21 cellular contexts compared by ENCODE assay signal in the genomic region with DNA sequence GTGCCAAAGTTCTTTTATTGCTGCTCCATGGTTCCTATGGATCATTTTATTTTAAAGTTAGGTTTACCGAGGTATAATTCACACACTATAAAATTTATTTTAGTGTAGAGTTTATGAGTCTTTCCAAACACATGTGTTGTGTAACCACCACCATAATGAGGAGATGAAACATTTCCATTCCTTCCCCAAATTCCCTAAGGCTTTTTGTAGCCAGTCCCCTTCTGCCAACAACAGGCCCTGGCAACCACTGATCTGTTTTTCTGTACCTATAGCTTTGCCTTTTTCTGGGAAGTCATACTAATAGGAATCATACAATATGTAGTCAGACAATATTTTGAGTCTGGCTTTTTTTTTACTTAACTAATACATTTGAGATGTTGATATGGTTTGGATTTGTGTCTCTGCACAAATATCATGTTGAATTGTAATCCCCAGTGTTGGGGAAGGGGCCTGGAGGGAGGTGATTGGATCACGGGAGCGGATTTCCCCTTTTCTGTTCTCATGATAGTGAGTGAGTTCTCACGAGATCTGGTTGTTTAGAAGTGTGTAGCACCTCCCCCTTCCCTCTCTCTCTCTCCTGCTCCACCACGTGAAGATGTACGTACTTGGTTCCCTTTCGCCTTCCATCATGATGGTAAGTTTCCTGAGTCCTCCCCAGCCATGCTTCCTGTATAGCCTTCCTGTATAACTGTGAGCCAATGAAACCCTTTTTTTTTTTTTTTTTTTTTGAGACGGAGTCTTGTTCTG. TPM values are rescaled to one million over a fixed set of nuclear protein-coding genes. Genes with fewer than 3 reads are reported as not detected.
A peak's percentile ranks its signal among the peaks of the same experiment; 100 is the strongest.
DNase-seq lines count a peak whose midpoint lies in the region; ATAC-seq and TF ChIP-seq lines count a peak whose summit lies in the region.
"Had no signal": no experiment of that assay in that cellular context is flagged by ENCODE, and none has a peak within 500 bp of the region (broad histone marks: within the 10 kb centered on the region; RNA-seq: fewer than 3 reads in every experiment).

No MANE protein-coding gene starts in this region.

- H3K4me1 ChIP-seq in IMR-90 (ENCODE audit: control insufficient read depth, insufficient read depth, low read length) = peaks cover 24% of the 10 kb centered on the region
- H3K4me1 ChIP-seq in colonic mucosa = peaks cover 11% of the 10 kb centered on the region
- H3K4me1 ChIP-seq: vagina had no signal

- H3K4ac ChIP-seq in IMR-90 (ENCODE audit: low read depth, low read length) = peak overlapping the region; percentile 93

- no peaks in the 10 kb centered on the region for H3K36me3 ChIP-seq in IMR-90 (ENCODE audit: control insufficient read depth, insufficient read depth, low read length)
- no peaks in the 10 kb centered on the region for H3K36me3 ChIP-seq in colonic mucosa
- H3K36me3 ChIP-seq: sigmoid colon, vagina had no signal

- peak overlapping the region; percentile 22; the same call in 1 of the 2 replicates for H4K5ac ChIP-seq in IMR-90 (ENCODE audit: low read depth, low read length)

- H3K9me3 ChIP-seq in IMR-90 (ENCODE audit: control insufficient read depth, insufficient read depth, low read length) (no peaks in the 10 kb centered on the region; the same call in 1 of the 2 replicates), colonic mucosa (no peaks in the 10 kb centered on the region)
- H3K9me3 ChIP-seq: body of pancreas, sigmoid colon, vagina had no signal

- H2BK15ac ChIP-seq in IMR-90 (ENCODE audit: low read depth, low read length) = peak overlapping the region; percentile 87; the same call in 1 of the 3 replicates

- H2BK5ac ChIP-seq in IMR-90 (ENCODE audit: low read depth, low read length, poor library complexity, severe bottlenecking) = no peak overlapping the region

- dilution Hi-C loops in IMR-90 (cut with HindIII; ENCODE audit: low sequenced_read_pairs, unreplicated experiment) = no loop called here

- TF ChIP-seq POLR2A in IMR-90 (IDR thresholded peaks at IDR 0.05; ENCODE audit: low read depth, low read length) = no peak

- H2AK9ac ChIP-seq in IMR-90 (replicated peaks; ENCODE audit: low read depth, low read length, poor library complexity) = no peak overlapping the region

- peaks cover 13% of the 10 kb centered on the region for H3K9me1 ChIP-seq in IMR-90 (ENCODE audit: insufficient read depth, low read length)

- H3K4me3 ChIP-seq in AG10803 (ENCODE audit: low read length) (no peak overlapping the region), IMR-90 (ENCODE audit: insufficient read depth, low read depth, low read length) (no peak overlapping the region), colonic mucosa (no peak overlapping the region)
- H3K4me3 ChIP-seq: body of pancreas, sigmoid colon, vagina had no signal

- TF ChIP-seq RAD21 in IMR-90 (IDR thresholded peaks at IDR 0.05; ENCODE audit: low read length) = no peak

- peak overlapping the region; percentile 44 for H3K18ac ChIP-seq in IMR-90 (ENCODE audit: low read depth, low read length)

- ATAC-seq in IMR-90 (ENCODE audit: low read depth) (no peak), left colon (peak; percentile 42), GM18519 (IDR thresholded peaks at IDR 0.05; ENCODE audit: low FRiP score, unreplicated experiment) (no peak)
- ATAC-seq: activated T-helper 17 cell treated with anti-CD3 and anti-CD28 coated beads, Interleukin-2, amount 50 U/mL, for 72 hours; naive thymus-derived CD4-positive, alpha-beta T cell; stimulated activated effector memory CD8-positive, alpha-beta T cell treated with anti-CD3 and anti-CD28 coated beads, Interleukin-12 subunit alpha, Interleukin-12 subunit beta, amount 100 ng/mL, for 72 hours had no signal

- in situ Hi-C loops in IMR-90 (cut with MboI; ENCODE audit: low sequenced_read_pairs) = no loop called here

- H4K8ac ChIP-seq in IMR-90 (ENCODE audit: low read depth in 2 of 2, low read length in 2 of 2) = peak overlapping the region in 1 of 2 experiments; percentile 63; a peak in 2 of 4 replicates

- peak overlapping the region; percentile 56 for H4K91ac ChIP-seq in IMR-90 (ENCODE audit: insufficient read depth, low read depth, low read length)

- H3K27ac ChIP-seq in IMR-90 (ENCODE audit: insufficient read depth, low read length) (peak overlapping the region; percentile 51; the same call in 1 of the 2 replicates), colonic mucosa (peak overlapping the region; percentile 44)
- H3K27ac ChIP-seq: sigmoid colon, vagina had no signal

- TF ChIP-seq CTCF in AG10803 (conservative IDR thresholded peaks at IDR 0.05; ENCODE audit: low read length) (no peak), IMR-90 (conservative IDR thresholded peaks at IDR 0.05; ENCODE audit: low read depth, low read length) (no peak), colonic mucosa (IDR thresholded peaks at IDR 0.05) (no peak)

- peaks cover 3% of the 10 kb centered on the region; the same call in 1 of the 2 replicates for H3K27me3 ChIP-seq in IMR-90 (ENCODE audit: control insufficient read depth, insufficient read depth, low read length)
- H3K27me3 ChIP-seq in colonic mucosa = no peaks in the 10 kb centered on the region
- H3K27me3 ChIP-seq: body of pancreas, sigmoid colon, vagina had no signal

- DNase-seq in AG10803 (ENCODE audit: low read depth) = peak; percentile 54
- no peak for DNase-seq in IMR-90
- peak; percentile 18 for DNase-seq in colonic mucosa
- DNase-seq in left colon = no peak
- no peak for DNase-seq in putamen (ENCODE audit: low spot score)
- DNase-seq in NCI-H69 (lab: John Stamatoyannopoulos, UW) = no peak
- no peak for DNase-seq in NCI-H524 (lab: John Stamatoyannopoulos, UW)
- DNase-seq: activated CD4-positive, alpha-beta T cell treated with anti-CD3 and anti-CD28 coated beads, Interleukin-2, amount 10 ng/mL, durations not matched to agents 24 days and 14 days; activated naive CD8-positive, alpha-beta T cell treated with anti-CD3 and anti-CD28 coated beads, Interleukin-2, amount 10 ng/mL, durations not matched to agents 7 days and 5 days; body of pancreas; CD4-positive, CD25-positive, alpha-beta regulatory T cell; foreskin melanocyte; kidney; naive thymus-derived CD4-positive, alpha-beta T cell; NCI-H748 treated with DMSO at 0.1 percent for 48 hours; SHP77 treated with DMSO at 0.1 percent for 48 hours; sigmoid colon had no signal

- intact Hi-C loops in IMR-90 (cut with micrococcal nuclease) (loop anchor here (1.0 kb wide), 1 partner anchor 61 kb away; no protein-coding TSS in a partner anchor), colonic mucosa (cut with DNase I) (no loop called here), left colon (cut with DNase I, micrococcal nuclease) (no loop called here)

- peak overlapping the region; percentile 71 for H2BK120ac ChIP-seq in IMR-90 (ENCODE audit: low read depth, low read length)

- H3K56ac ChIP-seq in IMR-90 (ENCODE audit: extremely low read depth, insufficient read depth, low read length) = no peak overlapping the region

- POLR2A ChIA-PET in IMR-90 (lab: Charles Lee; ENCODE audit: unreplicated experiment) = no interaction called here

- peak overlapping the region; percentile 70 for H2BK20ac ChIP-seq in IMR-90 (ENCODE audit: low read depth, low read length)

- 0 out of 2 replicates have a peak overlapping the region, but pooled peaks have one; percentile 61 for H3K14ac ChIP-seq in IMR-90 (replicated peaks; ENCODE audit: low read depth, low read length)

- H3K4me2 ChIP-seq in IMR-90 (ENCODE audit: low read depth, low read length) = peak overlapping the region; percentile 24; the same call in 1 of the 2 replicates

- H3K23ac ChIP-seq in IMR-90 (ENCODE audit: low read depth, low read length) = peak overlapping the region; percentile 63; the same call in 1 of the 2 replicates

- H3K9ac ChIP-seq in IMR-90 (ENCODE audit: low read depth, low read length) = no peak overlapping the region
- H3K9ac ChIP-seq in colonic mucosa (ENCODE audit: low read depth in 2 of 2, low read length in 2 of 2) = no peak overlapping the region

- WGBS in IMR-90 (ENCODE audit: extremely low coverage in 2 of 2, insufficient read length in 1 of 2), 2 experiments = no CpG with 5 or more reads among the region's 8 CpGs

- no peak overlapping the region for H2AFZ ChIP-seq in IMR-90 (replicated peaks; ENCODE audit: low read length, poor library complexity)

- CTCF ChIA-PET in IMR-90 (lab: Yijun Ruan, JAX) = interaction anchor here (0.6 kb wide), 2 partner anchors 24 to 31 kb away, joined by 8 read pairs; no protein-coding TSS in a partner anchor

- peaks cover 3% of the 10 kb centered on the region; the same call in 1 of the 2 replicates for H4K20me1 ChIP-seq in IMR-90 (ENCODE audit: insufficient read depth, low read length)

- BruUV-seq in IMR-90 (replicated peaks; lab: Mats Ljungman, UMichigan) = no TSS peak

- peak overlapping the region; percentile 86; the same call in 1 of the 2 replicates for H2AK5ac ChIP-seq in IMR-90 (ENCODE audit: low read depth, low read length)

- no peaks in the 10 kb centered on the region for H3K79me1 ChIP-seq in IMR-90 (ENCODE audit: low read depth in 1 of 2, low read length in 2 of 2)

TF ChIP-seq in IMR-90, 13 proteins besides CTCF, POLR2A, EP300 and RAD21 (continues in another document):
- TF ChIP-seq MAZ (IDR thresholded peaks at IDR 0.05; ENCODE audit: borderline replicate concordance, low read depth, low read length) (no peak), MXI1 (IDR thresholded peaks at IDR 0.05; ENCODE audit: borderline replicate concordance, low read depth, low read length) (no peak), FOS (IDR thresholded peaks at IDR 0.05; ENCODE audit: low read depth, low read length) (no peak), CHD1 (IDR thresholded peaks at IDR 0.05; ENCODE audit: low read depth, low read length) (no peak), MAFK (IDR thresholded peaks at IDR 0.05; ENCODE audit: low read depth, low read length) (no peak), BHLHE40 (IDR thresholded peaks at IDR 0.05; ENCODE audit: low read depth, low read length) (no peak), CEBPB (IDR thresholded peaks at IDR 0.05; ENCODE audit: low read depth, low read length) (no peak), SMC3 (IDR thresholded peaks at IDR 0.05; ENCODE audit: low read depth, low read length) (no peak)
- TF ChIP-seq, protein P1, sequence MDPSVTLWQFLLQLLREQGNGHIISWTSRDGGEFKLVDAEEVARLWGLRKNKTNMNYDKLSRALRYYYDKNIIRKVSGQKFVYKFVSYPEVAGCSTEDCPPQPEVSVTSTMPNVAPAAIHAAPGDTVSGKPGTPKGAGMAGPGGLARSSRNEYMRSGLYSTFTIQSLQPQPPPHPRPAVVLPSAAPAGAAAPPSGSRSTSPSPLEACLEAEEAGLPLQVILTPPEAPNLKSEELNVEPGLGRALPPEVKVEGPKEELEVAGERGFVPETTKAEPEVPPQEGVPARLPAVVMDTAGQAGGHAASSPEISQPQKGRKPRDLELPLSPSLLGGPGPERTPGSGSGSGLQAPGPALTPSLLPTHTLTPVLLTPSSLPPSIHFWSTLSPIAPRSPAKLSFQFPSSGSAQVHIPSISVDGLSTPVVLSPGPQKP (IDR thresholded peaks at IDR 0.05; ENCODE audit: borderline replicate concordance, low read depth, low read length) = no peak

RNA-seq across cellular contexts. Expression of a gene that starts 59.6 kb away (rescaled TPM):
- total RNA-seq in IMR-90 (2012; rRNA removed) = 172 and 240 TPM in 2 replicates
- 79.1 and 97.9 TPM in 2 replicates for polyA plus RNA-seq in IMR-90 (2012; rRNA removed)
- 14.3 and 22.6 TPM in 2 replicates for polyA plus RNA-seq in IMR-90 (2012; cell fraction: cytosol; rRNA removed)
- 29.8 and 220 TPM in 2 replicates for polyA plus RNA-seq in IMR-90 (2012; cell fraction: nucleus; rRNA removed; ENCODE audit: low replicate concordance)
- total RNA-seq in colonic mucosa = 100 to 1,000 TPM; 135 to 149 TPM
- total RNA-seq in left colon = 100 to 1,000 TPM; 114 to 124 TPM

Comparison
In these comparisons a context has a peak if more than half of its experiments do, and no peak if none do; other contexts are left out.
1. DNase-seq: peak in AG10803 (single experiment) and colonic mucosa (single experiment); none in IMR-90 (single experiment), left colon (0 of 2), putamen (single experiment), NCI-H69 (single experiment) and NCI-H524 (0 of 2).